24 cellular contexts compared by ENCODE assay signal in genomic region chr2:46328316-46328715, GRCh38. TPM values are rescaled to one million over a fixed set of nuclear protein-coding genes. Genes with fewer than 3 reads are reported as not detected.
DNase-seq lines count a peak whose midpoint lies in the region; ATAC-seq, FAIRE-seq and TF ChIP-seq lines count a peak whose summit lies in the region.
"Had no signal": no experiment of that assay in that cellular context is flagged by ENCODE, and none has a peak within 500 bp of the region (broad histone marks: within the 10 kb centered on the region; RNA-seq: fewer than 3 reads in every experiment).

No MANE protein-coding gene starts in this region.

- H3K27ac Mint-ChIP-seq in nephron progenitor cell = peak overlapping the region; percentile 30
- H3K27ac Mint-ChIP-seq in activated CD4-positive, alpha-beta memory T cell treated with anti-CD3 and anti-CD28 coated beads, Interleukin-2, amount 10 ng/mL, durations not matched to agents 7 days and 5 days = no peak overlapping the region
- H3K27ac Mint-ChIP-seq: activated B cell treated with CpG ODN at 0.5 μM for 24 hours; activated CD8-positive, alpha-beta T cell treated with anti-CD3 and anti-CD28 coated beads for 36 hours; activated naive CD4-positive, alpha-beta T cell treated with anti-CD3 and anti-CD28 coated beads, Interleukin-2, amount 50 U/mL, for 72 hours; activated T-cell treated with anti-CD3 and anti-CD28 coated beads, Interleukin-2, amount 50 U/mL, for 24 hours had no signal

- peak; percentile 58 for DNase-seq in M059J (ENCODE audit: low read depth)
- DNase-seq in K562 (ENCODE audit: extremely low read depth in 1 of 4, low spot score in 3 of 4) = peak in 1 of 4 experiments; percentile 40
- peak; percentile 26 for DNase-seq in nephron progenitor cell
- no peak for DNase-seq in superior temporal gyrus (ENCODE audit: extremely low spot score)
- no peak for DNase-seq in MM.1S
- no peak for DNase-seq in activated CD4-positive, alpha-beta memory T cell treated with anti-CD3 and anti-CD28 coated beads, Interleukin-2, amount 10 ng/mL, durations not matched to agents 7 days and 5 days
- DNase-seq: activated B cell treated with CpG ODN at 0.5 μM for 24 hours; activated CD8-positive, alpha-beta T cell treated with anti-CD3 and anti-CD28 coated beads for 36 hours; activated T-cell treated with anti-CD3 and anti-CD28 coated beads, Interleukin-2, amount 50 U/mL, for 24 hours; dermis blood vessel endothelial cell; DMS79 treated with DMSO at 0.1 percent for 48 hours; foreskin fibroblast; hypothalamus; islet precursor cell; midbrain; NCI-H1092 treated with DMSO at 0.1 percent for 48 hours; NCI-H2081 treated with DMSO at 0.1 percent for 48 hours; NCI-H446 treated with DMSO at 0.1 percent for 48 hours; NK-92 treated with Interleukin-12 subunit alpha and Interleukin-12 subunit beta, amount 100 ng/mL, for 24 hours had no signal

- POLR2A ChIA-PET in K562 (lab: Yijun Ruan, JAX) = interaction anchor here (1.6 kb wide), 1 partner anchor 9 kb away, joined by 5 read pairs; no protein-coding TSS in a partner anchor
- POLR2A ChIA-PET in activated CD4-positive, alpha-beta memory T cell treated with anti-CD3 and anti-CD28 coated beads, Interleukin-2, amount 10 ng/mL, durations not matched to agents 7 days and 5 days (lab: Charles Lee) = interaction anchor here (1.7 kb wide), 1 partner anchor 10 kb away, joined by 3 read pairs; no protein-coding TSS in a partner anchor

- H3K4me3 ChIP-seq in ACC112 (ENCODE audit: low read depth, low read length) (no peak overlapping the region), K562 (no peak overlapping the region), MM.1S (ENCODE audit: low read length) (no peak overlapping the region)

- intact Hi-C loops in K562 (cut with micrococcal nuclease) = no loop called here

- H4K20me1 ChIP-seq in K562 (replicated peaks; ENCODE audit: control insufficient read depth, insufficient read depth, low read length) (no peaks in the 10 kb centered on the region), MM.1S (ENCODE audit: insufficient read depth, low read length) (no peaks in the 10 kb centered on the region)

- peak overlapping the region; percentile 39 for H3K4me3 Mint-ChIP-seq in nephron progenitor cell
- no peak overlapping the region for H3K4me3 Mint-ChIP-seq in activated CD4-positive, alpha-beta memory T cell treated with anti-CD3 and anti-CD28 coated beads, Interleukin-2, amount 10 ng/mL, durations not matched to agents 7 days and 5 days
- H3K4me3 Mint-ChIP-seq: activated B cell treated with CpG ODN at 0.5 μM for 24 hours; activated CD8-positive, alpha-beta T cell treated with anti-CD3 and anti-CD28 coated beads for 36 hours; activated T-cell treated with anti-CD3 and anti-CD28 coated beads, Interleukin-2, amount 50 U/mL, for 24 hours; neural crest cell had no signal

- peaks cover 79% of the 10 kb centered on the region for H3K79me2 ChIP-seq in ACC112 (ENCODE audit: control insufficient read depth, insufficient read depth, low read length, unreplicated experiment)
- H3K79me2 ChIP-seq in K562 (ENCODE audit: control insufficient read depth, insufficient read depth, low read length) = no peaks in the 10 kb centered on the region
- no peaks in the 10 kb centered on the region for H3K79me2 ChIP-seq in MM.1S (ENCODE audit: low read length)

- H3K27me3 ChIP-seq in ACC112 (ENCODE audit: insufficient read depth, low read length) (no peaks in the 10 kb centered on the region), K562 (ENCODE audit: control insufficient read depth in 2 of 2, insufficient read depth in 2 of 2, low read length in 2 of 2) (no peaks in the 10 kb centered on the region), MM.1S (replicated peaks; ENCODE audit: insufficient read depth, low read length) (no peaks in the 10 kb centered on the region)

- no peak for TF ChIP-seq RAD21 in K562 (CRISPR knock-in tag; conservative IDR thresholded peaks at IDR 0.05 in 1 of 2, IDR thresholded peaks at IDR 0.05 in 1 of 2)

- H3F3A ChIP-seq in MM.1S (ENCODE audit: insufficient read depth, low read length) = no peaks in the 10 kb centered on the region

- in situ Hi-C loops in K562 (cut with MboI) = no loop called here

- H3K9me1 ChIP-seq in K562 (ENCODE audit: control insufficient read depth, insufficient read depth, low read length) = no peaks in the 10 kb centered on the region

- FAIRE-seq in K562 (lab: Jason Lieb, UNC) = peak; percentile 29
- FAIRE-seq: endothelial cell of umbilical vein had no signal

- H2AFZ ChIP-seq in ACC112 (ENCODE audit: low read length, unreplicated experiment) = no peak overlapping the region
- no peak overlapping the region for H2AFZ ChIP-seq in K562 (ENCODE audit: low read depth, low read length)
- H2AFZ ChIP-seq in MM.1S (ENCODE audit: low read length) = no peak overlapping the region

- H3K9me2 ChIP-seq in MM.1S (replicated peaks; ENCODE audit: insufficient read depth, low read length) = no peaks in the 10 kb centered on the region

- TF ChIP-seq CTCF in K562 (IDR thresholded peaks at IDR 0.05 in 2 of 3, conservative IDR thresholded peaks at IDR 0.05 in 1 of 3; ENCODE audit: insufficient read depth in 2 of 3, low read depth in 1 of 3, low read length in 3 of 3) = no peak
- TF ChIP-seq CTCF in nephron progenitor cell (IDR thresholded peaks at IDR 0.05) = no peak
- TF ChIP-seq CTCF in MM.1S (IDR thresholded peaks at IDR 0.05; ENCODE audit: low read length) = no peak

- H3K36me3 ChIP-seq in ACC112 (ENCODE audit: insufficient read depth, low read length) (no peaks in the 10 kb centered on the region), K562 (ENCODE audit: control insufficient read depth, insufficient read depth, low read length) (no peaks in the 10 kb centered on the region), MM.1S (replicated peaks; ENCODE audit: insufficient read depth, low read length) (no peaks in the 10 kb centered on the region)

- TF ChIP-seq POLR2A in K562 (conservative IDR thresholded peaks at IDR 0.05) = no peak

- WGBS in K562 (ENCODE audit: insufficient coverage, low coverage, missing lambda C conversion rate) = 45% methylated on average over 2 of the region's 2 CpGs

- no peaks in the 10 kb centered on the region for H3K36me3 Mint-ChIP-seq in nephron progenitor cell (ENCODE audit: low read depth)
- H3K36me3 Mint-ChIP-seq in activated CD4-positive, alpha-beta memory T cell treated with anti-CD3 and anti-CD28 coated beads, Interleukin-2, amount 10 ng/mL, durations not matched to agents 7 days and 5 days (ENCODE audit: low read depth) = no peaks in the 10 kb centered on the region
- H3K36me3 Mint-ChIP-seq: activated naive CD4-positive, alpha-beta T cell treated with anti-CD3 and anti-CD28 coated beads, Interleukin-2, amount 50 U/mL, for 72 hours had no signal

- H3K4me1 ChIP-seq in ACC112 (ENCODE audit: control insufficient read depth, insufficient read depth, low read length, unreplicated experiment) (peaks cover 83% of the 10 kb centered on the region), K562 (replicated peaks in 1 of 2; ENCODE audit: control insufficient read depth in 2 of 2, insufficient read depth in 2 of 2, low read length in 2 of 2) (peaks cover 14 to 51% of the 10 kb centered on the region in 2 experiments), MM.1S (ENCODE audit: low read length) (no peaks in the 10 kb centered on the region)

- H3K27me3 Mint-ChIP-seq in nephron progenitor cell (ENCODE audit: low read depth, poor library complexity) = peaks cover 17% of the 10 kb centered on the region
- peaks cover 6% of the 10 kb centered on the region for H3K27me3 Mint-ChIP-seq in activated CD4-positive, alpha-beta memory T cell treated with anti-CD3 and anti-CD28 coated beads, Interleukin-2, amount 10 ng/mL, durations not matched to agents 7 days and 5 days
- H3K27me3 Mint-ChIP-seq: activated CD8-positive, alpha-beta T cell treated with anti-CD3 and anti-CD28 coated beads for 36 hours; activated T-cell treated with anti-CD3 and anti-CD28 coated beads, Interleukin-2, amount 50 U/mL, for 24 hours had no signal

- peak; percentile 18 for ATAC-seq in K562
- ATAC-seq in GM19395 (IDR thresholded peaks at IDR 0.05; ENCODE audit: unreplicated experiment) = no peak
- ATAC-seq: activated CD8-positive, alpha-beta T cell treated with anti-CD3 and anti-CD28 coated beads for 36 hours; activated naive CD4-positive, alpha-beta T cell treated with anti-CD3 and anti-CD28 coated beads, Interleukin-2, amount 50 U/mL, for 72 hours had no signal

- no TSS peak for BruUV-seq in K562 (replicated peaks; lab: Mats Ljungman, UMichigan)

- H3K4me2 ChIP-seq in K562 (ENCODE audit: insufficient read depth, low read length) = no peak overlapping the region
- no peak overlapping the region for H3K4me2 ChIP-seq in MM.1S (ENCODE audit: low read depth, low read length)

- H3K9me3 ChIP-seq in K562 (replicated peaks; ENCODE audit: control insufficient read depth, insufficient read depth, low read depth, low read length) (no peaks in the 10 kb centered on the region), MM.1S (replicated peaks; ENCODE audit: insufficient read depth, low read length) (no peaks in the 10 kb centered on the region)

- CTCF ChIA-PET in K562 (lab: Yijun Ruan, JAX; ENCODE audit: low intra/inter-chr PET ratio) = interaction anchor here (0.6 kb wide), 1 partner anchor 22 kb away, joined by 3 read pairs; no protein-coding TSS in a partner anchor
- CTCF ChIA-PET in activated CD4-positive, alpha-beta memory T cell treated with anti-CD3 and anti-CD28 coated beads, Interleukin-2, amount 10 ng/mL, durations not matched to agents 7 days and 5 days (lab: Charles Lee) = interaction anchor here (1.9 to 2.5 kb wide), 3 partner anchors 9 to 15 kb away, joined by 6 to 8 read pairs (median 7); no protein-coding TSS in a partner anchor

- H3K27ac ChIP-seq in ACC112 (ENCODE audit: low read depth, low read length) = peak overlapping the region; percentile 98
- no peak overlapping the region for H3K27ac ChIP-seq in K562 (ENCODE audit: extremely low read depth, low read depth, low read length)
- H3K27ac ChIP-seq in MM.1S (ENCODE audit: low read length) = no peak overlapping the region

- H3K9me3 Mint-ChIP-seq in nephron progenitor cell = no peaks in the 10 kb centered on the region
- no peaks in the 10 kb centered on the region for H3K9me3 Mint-ChIP-seq in activated CD4-positive, alpha-beta memory T cell treated with anti-CD3 and anti-CD28 coated beads, Interleukin-2, amount 10 ng/mL, durations not matched to agents 7 days and 5 days
- H3K9me3 Mint-ChIP-seq: activated B cell treated with CpG ODN at 0.5 μM for 24 hours; activated CD8-positive, alpha-beta T cell treated with anti-CD3 and anti-CD28 coated beads for 36 hours; activated naive CD4-positive, alpha-beta T cell treated with anti-CD3 and anti-CD28 coated beads, Interleukin-2, amount 50 U/mL, for 72 hours; activated T-cell treated with anti-CD3 and anti-CD28 coated beads, Interleukin-2, amount 50 U/mL, for 24 hours; neural crest cell had no signal

- H3K4me1 Mint-ChIP-seq in nephron progenitor cell = peaks cover 57% of the 10 kb centered on the region
- peaks cover 7% of the 10 kb centered on the region for H3K4me1 Mint-ChIP-seq in activated CD4-positive, alpha-beta memory T cell treated with anti-CD3 and anti-CD28 coated beads, Interleukin-2, amount 10 ng/mL, durations not matched to agents 7 days and 5 days
- H3K4me1 Mint-ChIP-seq: activated B cell treated with CpG ODN at 0.5 μM for 24 hours had no signal

- H3K9ac ChIP-seq in K562 (ENCODE audit: insufficient read depth in 1 of 2, low read depth in 2 of 2, low read length in 2 of 2) = no peak overlapping the region
- no peak overlapping the region for H3K9ac ChIP-seq in MM.1S (ENCODE audit: low read length)

- TF ChIP-seq EP300 in K562 (IDR thresholded peaks at IDR 0.05; ENCODE audit: low read length) = no peak

RNA-seq across cellular contexts. Expression of gene EPAS1, which starts 31.1 kb away (rescaled TPM):
- total RNA-seq in M059J (2014; rRNA removed; shearing (Covaris generic)) = 22.0 and 23.7 TPM in 2 replicates
- 16.7 and 39.1 TPM in 2 replicates for total RNA-seq in K562 (2011; cell fraction: chromatin; rRNA removed; ENCODE audit: low replicate concordance)
- 11.2 and 15.0 TPM in 2 replicates for total RNA-seq in K562 (2011; cell fraction: nucleolus; rRNA removed)
- 13.9 and 14.0 TPM in 2 replicates for total RNA-seq in K562 (2011; cell fraction: nucleoplasm; rRNA removed)
- 1.8 and 4.3 TPM in 2 replicates for total RNA-seq in K562 (2014; rRNA removed)
- 2.6 and 4.1 TPM in 2 replicates for total RNA-seq in K562 (2014; rRNA removed; fragmentation: Illumina TruSeq; extraction: Trizol)
- 5.3 and 5.6 TPM in 2 replicates for total RNA-seq in K562 (2015; rRNA removed; fragmentation: Illumina TruSeq; extraction: Trizol)
- total RNA-seq in K562 (2021) = 9.9 and 11.2 TPM in 2 replicates
- polyA plus RNA-seq in K562 (2011; rRNA removed) = 4.1 and 14.1 TPM in 2 replicates
- 3.4 and 4.8 TPM in 2 replicates for polyA plus RNA-seq in K562 (2011; cell fraction: cytosol; rRNA removed)
- 15.8 and 17.6 TPM in 2 replicates for polyA plus RNA-seq in K562 (2011; cell fraction: nucleus; rRNA removed)
- 13.3 and 35.0 TPM in 2 replicates for polyA plus RNA-seq in K562 (2012)
- 4.6 and 6.2 TPM in 2 replicates for polyA plus RNA-seq in K562 (2014; fragmentation: Illumina TruSeq; extraction: Trizol)
- under 1 TPM; 0.25 to 0.56 TPM for polyA plus RNA-seq in K562 (2014; fragmentation: Nextera tagmentation; extraction: Ambion mirVana)
- polyA plus RNA-seq in K562 (2014; rRNA removed) = 2.9 and 3.6 TPM in 2 replicates
- polyA minus RNA-seq in K562 (2011; rRNA and poly(A)+ RNA removed) = 6.0 and 12.7 TPM in 2 replicates
- polyA minus RNA-seq in K562 (2011; cell fraction: cytosol; rRNA and poly(A)+ RNA removed) = 6.8 and 16.1 TPM in 2 replicates
- 14.5 and 17.2 TPM in 2 replicates for polyA minus RNA-seq in K562 (2011; cell fraction: nucleus; rRNA and poly(A)+ RNA removed)
- 10 to 100 TPM; 76.3 to 79.0 TPM for total RNA-seq in activated CD4-positive, alpha-beta memory T cell treated with anti-CD3 and anti-CD28 coated beads, Interleukin-2, amount 10 ng/mL, durations not matched to agents 7 days and 5 days

Comparison
In these comparisons a context has a peak if more than half of its experiments do, and no peak if none do; other contexts are left out.
1. DNase-seq: peak in M059J (single experiment) and nephron progenitor cell (single experiment); none in superior temporal gyrus (single experiment), MM.1S (single experiment) and activated CD4-positive, alpha-beta memory T cell treated with anti-CD3 and anti-CD28 coated beads, Interleukin-2, amount 10 ng/mL, durations not matched to agents 7 days and 5 days (single experiment).